In the genomic region with DNA sequence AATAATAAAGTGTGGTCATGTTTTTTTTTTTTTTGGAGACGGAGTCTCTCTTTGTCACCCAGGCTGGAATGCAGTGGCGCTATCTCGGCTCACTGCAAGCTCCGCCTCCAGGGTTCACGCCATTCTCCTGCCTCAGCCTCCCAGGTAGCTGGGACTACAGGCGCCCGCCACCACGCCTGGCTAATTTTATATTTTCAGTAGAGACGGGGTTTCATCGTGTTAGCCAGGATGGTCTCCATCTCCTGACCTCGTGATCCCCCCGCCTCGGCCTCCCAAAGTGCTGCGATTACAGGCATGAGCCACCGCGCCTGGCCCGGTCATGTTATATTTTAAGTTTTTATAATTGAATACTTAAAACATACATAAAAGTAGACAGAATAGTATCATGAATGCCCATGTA, we compare ENCODE assay signal across 9 cellular contexts. TPM values are rescaled to one million over a fixed set of nuclear protein-coding genes. Genes with fewer than 3 reads are reported as not detected.
"Had no signal": no experiment of that assay in that cellular context is flagged by ENCODE, and none has a peak within 500 bp of the region (broad histone marks: within the 10 kb centered on the region; RNA-seq: fewer than 3 reads in every experiment).

No MANE protein-coding gene starts in this region.

RNA-seq across cellular contexts. Expression of gene DHRS9, which starts 5.2 kb away (rescaled TPM):
- total RNA-seq: naive thymus-derived CD8-positive, alpha-beta T cell; natural killer cell treated with Interleukin-12 subunit alpha and Interleukin-12 subunit beta and Interleukin-15 and Interleukin-18, amount 100 ng/mL, for 72 hours; neural crest cell; osteoblast; osteocyte; progenitor cell of endocrine pancreas; renal cortical epithelial cell had no signal
- polyA plus RNA-seq: naive thymus-derived CD8-positive, alpha-beta T cell; neural cell had no signal

RNA-seq across cellular contexts. Expression of gene ABCB11, which starts 33.1 kb away (rescaled TPM):
- total RNA-seq: osteoblast, osteocyte, renal cortical epithelial cell, skeletal muscle tissue had no signal
- polyA plus RNA-seq: naive thymus-derived CD8-positive, alpha-beta T cell; neural cell had no signal
